Comparison of ENCODE assay signal across 1 cellular context in genomic region chr15:57255751-57256150, GRCh38.
TF ChIP-seq lines count a peak whose summit lies in the region.

No MANE protein-coding gene starts in this region.

TF ChIP-seq in SK-N-SH, 30 proteins besides CTCF, POLR2A, EP300 and RAD21 (continued from another document):
- TF ChIP-seq FOXJ3 (CRISPR knock-in tag; IDR thresholded peaks at IDR 0.05) (0 out of 2 replicates have a peak, but pooled peaks have one; percentile 53), MXI1 (IDR thresholded peaks at IDR 0.05; ENCODE audit: low read depth, low read length) (no peak), RCOR1 (IDR thresholded peaks at IDR 0.05; ENCODE audit: low read length) (no peak), ELF1 (IDR thresholded peaks at IDR 0.05) (no peak), IRF3 (IDR thresholded peaks at IDR 0.05; ENCODE audit: low read depth, low read length) (no peak), EZH2phosphoT487 (IDR thresholded peaks at IDR 0.05; ENCODE audit: borderline replicate concordance, low read depth) (no peak), GATA2 (CRISPR knock-in tag; IDR thresholded peaks at IDR 0.05) (peak; percentile 71; the same call in 1 of the 2 replicates), USF1 (IDR thresholded peaks at IDR 0.05; ENCODE audit: borderline replicate concordance, low read depth) (no peak)
- TF ChIP-seq, protein P1, sequence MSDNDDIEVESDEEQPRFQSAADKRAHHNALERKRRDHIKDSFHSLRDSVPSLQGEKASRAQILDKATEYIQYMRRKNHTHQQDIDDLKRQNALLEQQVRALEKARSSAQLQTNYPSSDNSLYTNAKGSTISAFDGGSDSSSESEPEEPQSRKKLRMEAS (IDR thresholded peaks at IDR 0.05; ENCODE audit: low read depth), result no peak
